Comparison of ENCODE assay signal across 8 cellular contexts in the genomic region with DNA sequence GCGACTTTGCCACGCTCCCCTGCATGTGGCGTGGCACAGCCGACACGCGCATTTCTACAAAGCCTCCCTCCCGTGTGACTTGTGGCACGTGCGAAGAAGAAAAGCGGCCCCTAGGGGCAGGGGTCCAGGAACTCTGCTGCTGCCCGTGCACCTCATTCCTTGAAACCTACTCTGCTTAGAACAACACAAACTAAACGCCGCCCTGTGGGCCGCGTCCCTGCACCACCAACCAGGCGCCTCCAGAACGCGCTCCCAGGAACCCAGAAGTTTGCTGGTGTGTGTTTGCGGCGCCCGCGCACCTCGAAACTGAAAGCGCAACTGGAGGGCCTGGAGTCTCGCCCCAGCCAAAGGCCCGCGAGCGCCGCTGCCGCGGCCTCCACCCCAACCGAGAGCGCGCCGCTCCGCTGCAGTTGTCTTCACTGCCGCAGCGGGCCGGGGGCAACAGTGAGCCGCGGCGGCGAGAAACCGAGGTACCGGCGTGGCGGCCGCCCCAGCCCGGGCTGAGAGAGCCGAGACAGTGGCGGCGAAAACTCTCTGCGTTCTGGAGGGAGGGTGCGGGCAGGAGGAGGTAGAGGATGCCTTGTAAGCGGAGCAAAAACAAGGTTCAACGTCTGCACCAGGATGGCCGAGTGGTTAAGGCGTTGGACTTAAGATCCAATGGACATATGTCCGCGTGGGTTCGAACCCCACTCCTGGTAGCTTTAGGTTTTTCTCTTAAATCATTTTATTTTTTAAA.
DNase-seq lines count a peak whose midpoint lies in the region; ATAC-seq lines count a peak whose summit lies in the region.

No MANE protein-coding gene starts in this region.

- DNase-seq in AML-193 (lab: John Stamatoyannopoulos, UW) (peak; percentile 93 to 97), NCI-H345 (lab: John Stamatoyannopoulos, UW) (peak; percentile 87), iris pigment epithelial cell (ENCODE audit: low read depth) (peak; percentile 96)
- peak; percentile 72 for DNase-seq in activated CD4-positive, CD25-positive, alpha-beta regulatory T cell treated with anti-CD3 and anti-CD28 coated beads, Interleukin-2, amount 50 U/mL, for 16 hours (ENCODE audit: low read depth, low spot score)
- DNase-seq in central memory CD8-positive, alpha-beta T cell (ENCODE audit: low spot score in 2 of 2), result peak; percentile 93 to 98
- DNase-seq in stimulated activated CD4-positive, alpha-beta T cell treated with anti-CD3 and anti-CD28 coated beads, Interleukin-12 subunit alpha, Interleukin-12 subunit beta, amount 100 ng/mL, for 24 hours (ENCODE audit: low read depth in 2 of 2), result peak; percentile 86 to 88

- H3K4me1 Mint-ChIP-seq in central memory CD8-positive, alpha-beta T cell, result peaks cover 43% of the 10 kb centered on the region

- no peaks in the 10 kb centered on the region for H3K9me3 Mint-ChIP-seq in central memory CD8-positive, alpha-beta T cell

- H3K27ac Mint-ChIP-seq in central memory CD8-positive, alpha-beta T cell (ENCODE audit: low read depth), result peak overlapping the region; percentile 100

- H3K4me3 Mint-ChIP-seq in central memory CD8-positive, alpha-beta T cell, result peak overlapping the region; percentile 89

- H3K27me3 Mint-ChIP-seq in central memory CD8-positive, alpha-beta T cell, result peaks cover 11% of the 10 kb centered on the region

- H3K36me3 Mint-ChIP-seq in central memory CD8-positive, alpha-beta T cell (ENCODE audit: insufficient read depth), result peaks cover 29% of the 10 kb centered on the region

- ATAC-seq in GM19035 (IDR thresholded peaks at IDR 0.05; ENCODE audit: unreplicated experiment) (peak; percentile 90), HG03342 (IDR thresholded peaks at IDR 0.05; ENCODE audit: unreplicated experiment) (peak; percentile 93)
- ATAC-seq in central memory CD8-positive, alpha-beta T cell (replicated peaks; ENCODE audit: extremely low read depth, poor library complexity, severe bottlenecking), result peak; percentile 89

Comparison
In these comparisons a context has a peak if more than half of its experiments do, and no peak if none do; other contexts are left out.
1. Peak in every context shown above with its lines: DNase-seq and ATAC-seq.